Comparison of ENCODE assay signal across 8 cellular contexts in genomic region chr19:57599377-57599760, GRCh38. TPM values are rescaled to one million over a fixed set of nuclear protein-coding genes. Genes with fewer than 3 reads are reported as not detected.
DNase-seq lines count a peak whose midpoint lies in the region; ATAC-seq and TF ChIP-seq lines count a peak whose summit lies in the region.

No MANE protein-coding gene starts in this region.

- DNase-seq in cardiac muscle cell (ENCODE audit: low read depth in 1 of 2, low spot score in 1 of 2) (no peak), left ventricle myocardium superior (no peak), right lobe of liver (no peak), uterus (no peak), HPDE6-E6E7 (ENCODE audit: extremely low spot score) (no peak), NCI-H524 treated with DMSO at 0.1 percent for 48 hours (lab: John Stamatoyannopoulos, UW) (no peak)
- no peak for DNase-seq in activated CD8-positive, alpha-beta T cell treated with anti-CD3 and anti-CD28 coated beads, Interleukin-2, amount 10 ng/mL, durations not matched to agents 7 days and 5 days

- intact Hi-C loops in left ventricle myocardium superior (cut with micrococcal nuclease), result no loop called here
- intact Hi-C loops in right lobe of liver (cut with DNase I), result no loop called here
- intact Hi-C loops in uterus (cut with DNase I; ENCODE audit: low total_unique reads), result no loop called here

- no peak overlapping the region for H3K27ac ChIP-seq in cardiac muscle cell
- H3K27ac ChIP-seq in right lobe of liver, result no peak overlapping the region
- H3K27ac ChIP-seq in uterus, result no peak overlapping the region

- ATAC-seq in left ventricle myocardium superior (no peak), right lobe of liver (no peak), HG03460 (IDR thresholded peaks at IDR 0.05; ENCODE audit: unreplicated experiment) (no peak)
- ATAC-seq in activated CD8-positive, alpha-beta T cell treated with anti-CD3 and anti-CD28 coated beads, Interleukin-2, amount 10 ng/mL, durations not matched to agents 7 days and 5 days, result no peak

- H3K27me3 Mint-ChIP-seq in activated CD8-positive, alpha-beta T cell treated with anti-CD3 and anti-CD28 coated beads, Interleukin-2, amount 10 ng/mL, durations not matched to agents 7 days and 5 days (ENCODE audit: low read depth), result no peaks in the 10 kb centered on the region

- 59% methylated on average over 8 of the region's 8 CpGs for WGBS in right lobe of liver (ENCODE audit: insufficient coverage, low coverage, low lambda C conversion rate, missing lambda C conversion rate)

- H3K4me3 Mint-ChIP-seq in activated CD8-positive, alpha-beta T cell treated with anti-CD3 and anti-CD28 coated beads, Interleukin-2, amount 10 ng/mL, durations not matched to agents 7 days and 5 days, result peak overlapping the region; percentile 85

- no peak for TF ChIP-seq CTCF in cardiac muscle cell (IDR thresholded peaks at IDR 0.05; ENCODE audit: low read depth, low read length)
- TF ChIP-seq CTCF in right lobe of liver (IDR thresholded peaks at IDR 0.05), result no peak
- no peak for TF ChIP-seq CTCF in uterus (IDR thresholded peaks at IDR 0.05)

- H3K27me3 ChIP-seq in cardiac muscle cell, result peaks cover 8% of the 10 kb centered on the region
- no peaks in the 10 kb centered on the region for H3K27me3 ChIP-seq in right lobe of liver
- no peaks in the 10 kb centered on the region for H3K27me3 ChIP-seq in uterus

- H3K9me3 Mint-ChIP-seq in activated CD8-positive, alpha-beta T cell treated with anti-CD3 and anti-CD28 coated beads, Interleukin-2, amount 10 ng/mL, durations not matched to agents 7 days and 5 days (ENCODE audit: insufficient read depth), result peaks cover 35% of the 10 kb centered on the region

- H3K27ac Mint-ChIP-seq in activated CD8-positive, alpha-beta T cell treated with anti-CD3 and anti-CD28 coated beads, Interleukin-2, amount 10 ng/mL, durations not matched to agents 7 days and 5 days, result peak overlapping the region; percentile 81

- H3K4me1 ChIP-seq in cardiac muscle cell (ENCODE audit: low read depth) (peaks cover 7% of the 10 kb centered on the region), right lobe of liver (peaks cover 0 to 5% (median 0%) of the 10 kb centered on the region in 4 donors), uterus (no peaks in the 10 kb centered on the region)

- H3K9me3 ChIP-seq in cardiac muscle cell (ENCODE audit: low read depth), result no peaks in the 10 kb centered on the region
- peaks cover 0 to 5% (median 0%) of the 10 kb centered on the region in 4 donors for H3K9me3 ChIP-seq in right lobe of liver
- H3K9me3 ChIP-seq in uterus, result peaks cover 0 to 19% of the 10 kb centered on the region in 2 donors

- H3K4me3 ChIP-seq in cardiac muscle cell (peak overlapping the region; percentile 72), right lobe of liver (peak overlapping the region; percentile 75 to 91 (median 83)), uterus (peak overlapping the region; percentile 57 to 60)

- peaks cover 9% of the 10 kb centered on the region for H3K4me1 Mint-ChIP-seq in activated CD8-positive, alpha-beta T cell treated with anti-CD3 and anti-CD28 coated beads, Interleukin-2, amount 10 ng/mL, durations not matched to agents 7 days and 5 days (ENCODE audit: low read depth)

- POLR2A ChIA-PET in activated CD8-positive, alpha-beta T cell treated with anti-CD3 and anti-CD28 coated beads, Interleukin-2, amount 10 ng/mL, durations not matched to agents 7 days and 5 days (lab: Charles Lee), result interaction anchor here (0.9 kb wide), 1 partner anchor 208 kb away, joined by 4 read pairs; no protein-coding TSS in a partner anchor

- H3K36me3 ChIP-seq in cardiac muscle cell, result no peaks in the 10 kb centered on the region
- no peaks in the 10 kb centered on the region for H3K36me3 ChIP-seq in right lobe of liver
- no peaks in the 10 kb centered on the region for H3K36me3 ChIP-seq in uterus

- CTCF ChIA-PET in activated CD8-positive, alpha-beta T cell treated with anti-CD3 and anti-CD28 coated beads, Interleukin-2, amount 10 ng/mL, durations not matched to agents 7 days and 5 days (lab: Charles Lee), result interaction anchor here (1.1 kb wide), 1 partner anchor 66 kb away, joined by 3 read pairs; no protein-coding TSS in a partner anchor

- TF ChIP-seq POLR2A in right lobe of liver (IDR thresholded peaks at IDR 0.05), result no peak
- TF ChIP-seq POLR2A in uterus (IDR thresholded peaks at IDR 0.05), result no peak

- peaks cover 42% of the 10 kb centered on the region for H3K36me3 Mint-ChIP-seq in activated CD8-positive, alpha-beta T cell treated with anti-CD3 and anti-CD28 coated beads, Interleukin-2, amount 10 ng/mL, durations not matched to agents 7 days and 5 days (ENCODE audit: low read depth)

RNA-seq across cellular contexts. Expression of gene ZNF530, which starts 0.3 kb away (rescaled TPM):
- total RNA-seq in cardiac muscle cell (7.1 and 9.3 TPM in 2 replicates), left ventricle myocardium superior (3.9 TPM), right lobe of liver (1 to 10 TPM in 1 of 6 experiments, under 1 TPM in 5; 0.25 to 1.2 (median 0.49) TPM), uterus (10 to 100 TPM in 1 of 4 donors, 1 to 10 TPM in 2, under 1 TPM in 1; 0.29 to 33.0 (median 4.7) TPM)
- 6.4 and 6.5 TPM in 2 replicates for polyA plus RNA-seq in cardiac muscle cell
- 10 to 100 TPM; 10.7 to 10.8 TPM for total RNA-seq in activated CD8-positive, alpha-beta T cell treated with anti-CD3 and anti-CD28 coated beads, Interleukin-2, amount 10 ng/mL, durations not matched to agents 7 days and 5 days

RNA-seq across cellular contexts. Expression of gene ZNF134, which starts 14.7 kb away (rescaled TPM):
- total RNA-seq in cardiac muscle cell, result 55.0 and 76.0 TPM in 2 replicates
- 18.6 and 27.4 TPM in 2 replicates for polyA plus RNA-seq in cardiac muscle cell
- 12.9 TPM for total RNA-seq in left ventricle myocardium superior
- 10 to 100 TPM; 17.1 to 17.8 TPM for total RNA-seq in activated CD8-positive, alpha-beta T cell treated with anti-CD3 and anti-CD28 coated beads, Interleukin-2, amount 10 ng/mL, durations not matched to agents 7 days and 5 days
- 1 to 10 TPM; 3.6 to 8.9 (median 5.0) TPM for total RNA-seq in right lobe of liver
- total RNA-seq in uterus, result 10 to 100 TPM in 3 of 4 donors, 1 to 10 TPM in 1; 1.5 to 60.1 (median 16.5) TPM

RNA-seq across cellular contexts. Expression of gene ZIK1, which starts 15.4 kb away (rescaled TPM):
- total RNA-seq in cardiac muscle cell, result 16.0 and 18.2 TPM in 2 replicates
- 11.7 and 13.9 TPM in 2 replicates for polyA plus RNA-seq in cardiac muscle cell
- total RNA-seq in left ventricle myocardium superior, result 4.1 TPM
- total RNA-seq in activated CD8-positive, alpha-beta T cell treated with anti-CD3 and anti-CD28 coated beads, Interleukin-2, amount 10 ng/mL, durations not matched to agents 7 days and 5 days, result 10 to 100 TPM; 12.1 to 12.4 TPM
- 1 to 10 TPM in 1 of 6 experiments, under 1 TPM in 5; 0.31 to 4.2 (median 0.39) TPM for total RNA-seq in right lobe of liver
- total RNA-seq in uterus, result 10 to 100 TPM in 2 of 4 donors, 1 to 10 TPM in 2; 6.8 to 26.5 (median 11.0) TPM

RNA-seq across cellular contexts. Expression of gene ZNF416, which starts 20.7 kb away (rescaled TPM):
- total RNA-seq in cardiac muscle cell (6.8 and 7.8 TPM in 2 replicates), left ventricle myocardium superior (4.8 TPM), right lobe of liver (1 to 10 TPM in 4 of 6 experiments, under 1 TPM in 2; 0.43 to 1.8 (median 1.2) TPM), uterus (10 to 100 TPM in 1 of 4 donors, 1 to 10 TPM in 2, under 1 TPM in 1; 0.26 to 11.9 (median 5.7) TPM)
- 6.2 and 7.6 TPM in 2 replicates for polyA plus RNA-seq in cardiac muscle cell
- total RNA-seq in activated CD8-positive, alpha-beta T cell treated with anti-CD3 and anti-CD28 coated beads, Interleukin-2, amount 10 ng/mL, durations not matched to agents 7 days and 5 days, result 1 to 10 TPM; 5.4 to 5.5 TPM

RNA-seq across cellular contexts. Expression of gene ZNF211, which starts 33.6 kb away (rescaled TPM):
- total RNA-seq in cardiac muscle cell (25.4 and 30.0 TPM in 2 replicates), left ventricle myocardium superior (11.1 TPM), right lobe of liver (1 to 10 TPM; 1.7 to 5.4 (median 3.9) TPM), uterus (100 to 1,000 TPM in 1 of 4 donors, 10 to 100 TPM in 2, 1 to 10 TPM in 1; 9.4 to 115 (median 20.7) TPM)
- 22.6 and 38.5 TPM in 2 replicates for polyA plus RNA-seq in cardiac muscle cell
- 10 to 100 TPM; 13.6 to 14.3 TPM for total RNA-seq in activated CD8-positive, alpha-beta T cell treated with anti-CD3 and anti-CD28 coated beads, Interleukin-2, amount 10 ng/mL, durations not matched to agents 7 days and 5 days
